In genomic region chr9:93575706-93576295, GRCh38 we compare ENCODE assay signal across 8 cellular contexts. TPM values are rescaled to one million over a fixed set of nuclear protein-coding genes. Genes with fewer than 3 reads are reported as not detected.
DNase-seq lines count a peak whose midpoint lies in the region; TF ChIP-seq lines count a peak whose summit lies in the region.

No MANE protein-coding gene starts in this region.

- H3K4me1 ChIP-seq in GM23248 (ENCODE audit: insufficient read depth) (peaks cover 17% of the 10 kb centered on the region), esophagus squamous epithelium (peaks cover 30 to 53% (median 36%) of the 10 kb centered on the region in 3 donors), muscle layer of duodenum (ENCODE audit: control insufficient read depth in 1 of 2, insufficient read depth in 2 of 2, low read length in 2 of 2) (peaks cover 10 to 43% of the 10 kb centered on the region in 2 donors), subcutaneous abdominal adipose tissue (ENCODE audit: control insufficient read depth in 5 of 5, insufficient read depth in 5 of 5, low read length in 5 of 5) (peaks cover 2 to 49% (median 42%) of the 10 kb centered on the region in 5 donors)

- H3K27me3 ChIP-seq in GM23248 (replicated peaks; ENCODE audit: insufficient read depth) = no peaks in the 10 kb centered on the region
- H3K27me3 ChIP-seq in esophagus squamous epithelium = no peaks in the 10 kb centered on the region
- no peaks in the 10 kb centered on the region for H3K27me3 ChIP-seq in muscle layer of duodenum (ENCODE audit: low read depth, low read length)
- no peaks in the 10 kb centered on the region for H3K27me3 ChIP-seq in subcutaneous abdominal adipose tissue (ENCODE audit: control insufficient read depth in 5 of 5, insufficient read depth in 4 of 5, low read length in 5 of 5)

- H3K36me3 ChIP-seq in GM23248 (ENCODE audit: low read depth) (no peaks in the 10 kb centered on the region), esophagus squamous epithelium (no peaks in the 10 kb centered on the region), muscle layer of duodenum (ENCODE audit: control insufficient read depth in 1 of 2, insufficient read depth in 2 of 2, low read length in 2 of 2) (no peaks in the 10 kb centered on the region), subcutaneous abdominal adipose tissue (ENCODE audit: control insufficient read depth in 5 of 5, insufficient read depth in 5 of 5, low read length in 5 of 5) (no peaks in the 10 kb centered on the region)

- H2AFZ ChIP-seq in GM23248 = peak overlapping the region; percentile 77

- 2% methylated on average over 25 to 35 of the region's 35 CpGs for WGBS in GM23248 (ENCODE audit: low coverage in 1 of 2, low lambda C conversion rate in 2 of 2, missing lambda C conversion rate in 2 of 2), 2 experiments
- 0 to 1% methylated on average over 13 to 18 of the region's 35 CpGs for WGBS in esophagus squamous epithelium, 2 donors

- TF ChIP-seq CTCF in esophagus squamous epithelium (IDR thresholded peaks at IDR 0.05) = no peak

- peak overlapping the region; percentile 53 for H3K27ac ChIP-seq in GM23248
- peak overlapping the region; percentile 94 to 95 (median 95) for H3K27ac ChIP-seq in esophagus squamous epithelium
- peak overlapping the region; percentile 79 for H3K27ac ChIP-seq in muscle layer of duodenum (ENCODE audit: low read length)
- peak overlapping the region; percentile 90 for H3K27ac ChIP-seq in subcutaneous abdominal adipose tissue (ENCODE audit: low read depth, low read length)

- H3K9me3 ChIP-seq in GM23248 (ENCODE audit: low read depth) = no peaks in the 10 kb centered on the region
- H3K9me3 ChIP-seq in esophagus squamous epithelium = no peaks in the 10 kb centered on the region
- peaks cover 0 to 3% of the 10 kb centered on the region in 2 donors for H3K9me3 ChIP-seq in muscle layer of duodenum (ENCODE audit: control insufficient read depth in 1 of 2, low read length in 2 of 2)
- H3K9me3 ChIP-seq in subcutaneous abdominal adipose tissue (ENCODE audit: control insufficient read depth in 5 of 5, low read length in 5 of 5) = peaks cover 0 to 6% (median 0%) of the 10 kb centered on the region in 5 donors

- peak overlapping the region; percentile 84 for H3K4me3 ChIP-seq in GM23248
- peak overlapping the region; percentile 52 to 93 (median 90) for H3K4me3 ChIP-seq in esophagus squamous epithelium
- peak overlapping the region; percentile 72 to 77 for H3K4me3 ChIP-seq in muscle layer of duodenum (ENCODE audit: low read depth in 1 of 2, low read length in 2 of 2)
- H3K4me3 ChIP-seq in subcutaneous abdominal adipose tissue (ENCODE audit: low read depth in 1 of 5, low read length in 5 of 5) = peak overlapping the region; percentile 67 to 84 (median 78)

- peaks cover 56% of the 10 kb centered on the region for H3K79me2 ChIP-seq in GM23248 (ENCODE audit: insufficient read depth)

- DNase-seq in CMK (ENCODE audit: low read depth) = peak; percentile 37
- DNase-seq in GM23248 = peak; percentile 68
- DNase-seq in NOMO-1 (lab: John Stamatoyannopoulos, UW; ENCODE audit: unreplicated experiment in 2 of 2) = peak; percentile 56 to 66
- peak; percentile 39 for DNase-seq in activated T-cell treated with anti-CD3 and anti-CD28 coated beads for 24 hours (ENCODE audit: low read depth)
- no peak for DNase-seq in esophagus squamous epithelium (lab: John Stamatoyannopoulos, UW)
- DNase-seq in GOT3 (lab: John Stamatoyannopoulos, UW) = no peak

- H3K4me2 ChIP-seq in GM23248 (ENCODE audit: unreplicated experiment) = peak overlapping the region; percentile 81

- TF ChIP-seq POLR2A in esophagus squamous epithelium (IDR thresholded peaks at IDR 0.05) = peak in 1 of 4 donors; percentile 31

- H3K9me2 ChIP-seq in GM23248 (ENCODE audit: insufficient read depth) = no peaks in the 10 kb centered on the region

- H4K20me1 ChIP-seq in GM23248 (ENCODE audit: insufficient read depth) = no peaks in the 10 kb centered on the region

- H3F3A ChIP-seq in GM23248 (ENCODE audit: insufficient read depth) = no peaks in the 10 kb centered on the region

- intact Hi-C loops in esophagus squamous epithelium (cut with DNase I) = no loop called here

- H3K9ac ChIP-seq in GM23248 (peak overlapping the region; percentile 96), subcutaneous abdominal adipose tissue (ENCODE audit: low read length in 5 of 5) (peak overlapping the region in 4 of 5 donors; percentile 78 to 90 (median 87))

- in situ Hi-C loops in GM23248 (cut with MboI) = no loop called here

RNA-seq across cellular contexts. Expression of gene PHF2, which starts 0.6 kb away (rescaled TPM):
- 12.5 and 16.5 TPM in 2 replicates for total RNA-seq in GM23248 (2014; rRNA removed; shearing (Covaris generic))
- polyA plus RNA-seq in GM23248 (2016; fragmentation: Nextera tagmentation; extraction: Ambion mirVana) = 3.5 and 4.6 TPM in 2 replicates
- 10 to 100 TPM; 13.3 to 22.6 (median 17.5) TPM for total RNA-seq in esophagus squamous epithelium

Comparison
In these comparisons a context has a peak if more than half of its experiments do, and no peak if none do; other contexts are left out.
1. DNase-seq: peak in CMK (single experiment), GM23248 (single experiment), NOMO-1 (2 of 2) and activated T-cell treated with anti-CD3 and anti-CD28 coated beads for 24 hours (single experiment); none in esophagus squamous epithelium (single experiment) and GOT3 (single experiment).
2. Peak in every context shown above with its lines, with median percentiles within 50 percentile points of each other: H3K27ac ChIP-seq and H3K4me3 ChIP-seq.